15 cellular contexts compared by ENCODE assay signal in the genomic region with DNA sequence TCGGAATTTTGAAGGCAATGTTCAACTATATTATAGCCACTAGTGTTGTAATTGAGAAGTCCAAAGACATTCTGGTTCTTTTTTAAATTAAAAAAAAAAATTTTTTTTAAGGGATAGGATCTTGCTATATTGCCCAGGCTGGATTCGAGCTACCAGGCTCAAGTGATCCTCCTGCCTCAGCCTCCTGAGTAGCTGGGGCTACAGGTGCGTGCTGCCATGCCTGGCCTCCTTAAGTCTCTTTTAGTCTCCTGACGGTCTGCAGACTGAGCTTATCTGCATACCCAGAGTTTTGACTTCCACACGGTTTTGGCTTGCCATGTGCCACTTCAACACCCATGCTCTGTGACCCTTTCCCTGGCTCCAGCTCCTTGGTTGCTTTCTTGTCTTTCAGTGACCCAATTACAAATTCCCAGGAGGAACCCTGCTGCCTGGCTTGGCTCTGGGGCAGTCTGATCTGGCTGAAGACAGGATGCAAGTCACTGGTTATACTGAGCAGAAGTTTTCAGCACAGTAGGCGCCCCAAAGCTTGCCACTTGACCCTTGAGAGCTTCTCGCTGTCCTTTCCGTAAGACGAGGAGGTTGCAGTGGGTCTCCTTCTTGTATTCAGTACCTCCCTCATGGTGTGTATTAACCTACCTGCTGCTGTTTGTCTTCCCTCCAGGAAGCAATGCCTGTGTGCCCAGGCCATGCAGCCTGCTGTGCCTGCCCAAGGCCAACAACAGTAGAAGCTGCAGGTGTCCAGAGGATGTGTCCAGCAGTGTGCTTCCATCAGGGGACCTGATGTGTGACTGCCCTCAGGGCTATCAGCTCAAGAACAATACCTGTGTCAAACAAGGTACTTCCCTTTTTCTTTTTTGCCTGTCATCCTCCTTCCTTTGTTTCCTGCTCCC.
DNase-seq lines count a peak whose midpoint lies in the region; ATAC-seq and TF ChIP-seq lines count a peak whose summit lies in the region.
"Had no signal": no experiment of that assay in that cellular context is flagged by ENCODE, and none has a peak within 500 bp of the region (broad histone marks: within the 10 kb centered on the region; RNA-seq: fewer than 3 reads in every experiment).

No MANE protein-coding gene starts in this region.

- H3K27me3 ChIP-seq in DND-41 (ENCODE audit: insufficient read depth, low read length, poor library complexity) (no peaks in the 10 kb centered on the region), MM.1S (replicated peaks; ENCODE audit: insufficient read depth, low read length) (peaks cover 19% of the 10 kb centered on the region; the same call in 1 of the 2 replicates)
- no peaks in the 10 kb centered on the region for H3K27me3 ChIP-seq in naive thymus-derived CD4-positive, alpha-beta T cell (ENCODE audit: control insufficient read depth in 2 of 2, insufficient read depth in 2 of 2, low read length in 2 of 2)

- H3K4me1 ChIP-seq in DND-41 (ENCODE audit: insufficient read depth, low read length) (no peaks in the 10 kb centered on the region), HEK293 (ENCODE audit: control insufficient read depth, insufficient read depth, low read length) (no peaks in the 10 kb centered on the region), MM.1S (ENCODE audit: low read length) (peaks cover 6% of the 10 kb centered on the region; the same call in 1 of the 2 replicates)
- no peaks in the 10 kb centered on the region for H3K4me1 ChIP-seq in naive thymus-derived CD4-positive, alpha-beta T cell (ENCODE audit: control insufficient read depth in 2 of 2, insufficient read depth in 2 of 2, low read length in 2 of 2)
- H3K4me1 ChIP-seq: lower lobe of right lung had no signal

- no peaks in the 10 kb centered on the region for H3K9me3 Mint-ChIP-seq in activated naive CD8-positive, alpha-beta T cell treated with anti-CD3 and anti-CD28 coated beads, Interleukin-2, amount 50 U/mL, for 24 hours
- peaks cover 0 to 2% (median 0%) of the 10 kb centered on the region in 11 donors for H3K9me3 Mint-ChIP-seq in naive thymus-derived CD4-positive, alpha-beta T cell
- H3K9me3 Mint-ChIP-seq: nephron had no signal

- H3K79me2 ChIP-seq in DND-41 (ENCODE audit: insufficient read depth, low read length): no peaks in the 10 kb centered on the region
- H3K79me2 ChIP-seq in MM.1S (ENCODE audit: low read length): no peaks in the 10 kb centered on the region

- peaks cover 35% of the 10 kb centered on the region for H3K36me3 Mint-ChIP-seq in activated naive CD8-positive, alpha-beta T cell treated with anti-CD3 and anti-CD28 coated beads, Interleukin-2, amount 50 U/mL, for 24 hours (ENCODE audit: low read depth)
- H3K36me3 Mint-ChIP-seq in naive thymus-derived CD4-positive, alpha-beta T cell: peaks cover 24 to 63% (median 44%) of the 10 kb centered on the region in 5 donors

- POLR2A ChIA-PET in HEK293 (lab: Yijun Ruan, JAX): no interaction called here
- POLR2A ChIA-PET in naive thymus-derived CD4-positive, alpha-beta T cell (lab: Charles Lee): interaction anchor here (0.6 to 0.9 kb wide), 3 partner anchors 59 to 115 kb away, joined by 3 to 4 read pairs (median 3); a partner anchor contains a TSS

- TF ChIP-seq CTCF in DND-41 (IDR thresholded peaks at IDR 0.05; ENCODE audit: borderline replicate concordance, extremely low read depth, low read length, poor library complexity, severe bottlenecking) (no peak), HEK293 (tag by site-specific recombination; IDR thresholded peaks at IDR 0.05) (no peak), MM.1S (IDR thresholded peaks at IDR 0.05; ENCODE audit: low read length) (no peak)

- no peaks in the 10 kb centered on the region for H4K20me1 ChIP-seq in DND-41 (ENCODE audit: insufficient read depth, low read length)
- H4K20me1 ChIP-seq in MM.1S (ENCODE audit: insufficient read depth, low read length): no peaks in the 10 kb centered on the region

- H3K4me1 Mint-ChIP-seq in activated naive CD8-positive, alpha-beta T cell treated with anti-CD3 and anti-CD28 coated beads, Interleukin-2, amount 50 U/mL, for 24 hours: peaks cover 38% of the 10 kb centered on the region
- peaks cover 2 to 31% (median 21%) of the 10 kb centered on the region in 7 donors for H3K4me1 Mint-ChIP-seq in naive thymus-derived CD4-positive, alpha-beta T cell

- no peak overlapping the region for H3K4me3 ChIP-seq in DND-41 (ENCODE audit: low read depth in 1 of 2, low read length in 2 of 2)
- H3K4me3 ChIP-seq in HEK293 (ENCODE audit: low read depth, low read length): no peak overlapping the region
- no peak overlapping the region for H3K4me3 ChIP-seq in naive thymus-derived CD4-positive, alpha-beta T cell (ENCODE audit: low read length)
- no peak overlapping the region for H3K4me3 ChIP-seq in MM.1S (ENCODE audit: low read length)
- H3K4me3 ChIP-seq: lower lobe of right lung had no signal

- no peak overlapping the region for H3K9ac ChIP-seq in DND-41 (ENCODE audit: low read depth, low read length)
- H3K9ac ChIP-seq in MM.1S (ENCODE audit: low read length): no peak overlapping the region

- H3K36me3 ChIP-seq in DND-41 (ENCODE audit: insufficient read depth, low read length) (peaks cover 70% of the 10 kb centered on the region), HEK293 (ENCODE audit: control insufficient read depth in 2 of 2, insufficient read depth in 1 of 2, low read length in 2 of 2) (no peaks in the 10 kb centered on the region), MM.1S (replicated peaks; ENCODE audit: insufficient read depth, low read length) (no peaks in the 10 kb centered on the region)
- peaks cover 0 to 79% (median 24%) of the 10 kb centered on the region in 3 experiments for H3K36me3 ChIP-seq in naive thymus-derived CD4-positive, alpha-beta T cell (ENCODE audit: control insufficient read depth in 2 of 3, insufficient read depth in 3 of 3, low read length in 3 of 3)
- H3K36me3 ChIP-seq: WERI-Rb-1 had no signal

- CTCF ChIA-PET in HEK293 (lab: Yijun Ruan, JAX): interaction anchor here (0.6 to 0.9 kb wide), 4 partner anchors 112 to 837 kb away, joined by 3 to 4 read pairs (median 4); no protein-coding TSS in a partner anchor
- CTCF ChIA-PET in naive thymus-derived CD4-positive, alpha-beta T cell (lab: Charles Lee): no interaction called here

- no peak overlapping the region for H3K4me2 ChIP-seq in DND-41 (ENCODE audit: insufficient read depth, low read length)
- H3K4me2 ChIP-seq in MM.1S (ENCODE audit: low read depth, low read length): no peak overlapping the region

- no peak overlapping the region for H2AFZ ChIP-seq in DND-41 (ENCODE audit: low read depth, low read length)
- H2AFZ ChIP-seq in MM.1S (ENCODE audit: low read length): no peak overlapping the region

- intact Hi-C loops in naive thymus-derived CD4-positive, alpha-beta T cell (cut with micrococcal nuclease): no loop called here

- 0 out of 2 replicates have a peak, but pooled peaks cover 5% of the 10 kb centered on the region for H3F3A ChIP-seq in MM.1S (ENCODE audit: insufficient read depth, low read length)

- H3K9me2 ChIP-seq in MM.1S (replicated peaks; ENCODE audit: insufficient read depth, low read length): no peaks in the 10 kb centered on the region

- no peak for DNase-seq in DND-41
- DNase-seq in activated naive CD8-positive, alpha-beta T cell treated with anti-CD3 and anti-CD28 coated beads, Interleukin-2, amount 50 U/mL, for 24 hours: no peak
- no peak for DNase-seq in naive thymus-derived CD4-positive, alpha-beta T cell
- no peak for DNase-seq in central memory CD4-positive, alpha-beta T cell
- DNase-seq in MM.1S: no peak
- DNase-seq: activated naive CD4-positive, alpha-beta T cell; EL; GOT3; lower lobe of right lung; NCI-H1930; SW 1271; WERI-Rb-1 had no signal

- H3K9me3 ChIP-seq in DND-41 (ENCODE audit: insufficient read depth, low read length, severe bottlenecking): no peaks in the 10 kb centered on the region
- H3K9me3 ChIP-seq in HEK293 (ENCODE audit: control insufficient read depth, insufficient read depth, low read depth, low read length): no peaks in the 10 kb centered on the region
- no peaks in the 10 kb centered on the region for H3K9me3 ChIP-seq in naive thymus-derived CD4-positive, alpha-beta T cell (ENCODE audit: control insufficient read depth in 2 of 3, low read length in 3 of 3)
- no peaks in the 10 kb centered on the region for H3K9me3 ChIP-seq in MM.1S (replicated peaks; ENCODE audit: insufficient read depth, low read length)
- H3K9me3 ChIP-seq: lower lobe of right lung had no signal

- H3K27me3 Mint-ChIP-seq in activated naive CD8-positive, alpha-beta T cell treated with anti-CD3 and anti-CD28 coated beads, Interleukin-2, amount 50 U/mL, for 24 hours: no peaks in the 10 kb centered on the region
- no peaks in the 10 kb centered on the region for H3K27me3 Mint-ChIP-seq in naive thymus-derived CD4-positive, alpha-beta T cell

- no peak overlapping the region for H3K4me3 Mint-ChIP-seq in activated naive CD8-positive, alpha-beta T cell treated with anti-CD3 and anti-CD28 coated beads, Interleukin-2, amount 50 U/mL, for 24 hours
- H3K4me3 Mint-ChIP-seq in naive thymus-derived CD4-positive, alpha-beta T cell: no peak overlapping the region
- H3K4me3 Mint-ChIP-seq: nephron had no signal

- ATAC-seq in DND-41 (ENCODE audit: insufficient read depth, low read depth) (no peak), GM19328 (IDR thresholded peaks at IDR 0.05; ENCODE audit: unreplicated experiment) (no peak)
- ATAC-seq in activated naive CD8-positive, alpha-beta T cell treated with anti-CD3 and anti-CD28 coated beads, Interleukin-2, amount 50 U/mL, for 24 hours: no peak
- ATAC-seq in naive thymus-derived CD4-positive, alpha-beta T cell: no peak
- ATAC-seq: lower lobe of right lung had no signal

- H3K27ac ChIP-seq in DND-41 (ENCODE audit: low read length) (peak overlapping the region; percentile 22; the same call in 1 of the 2 replicates), HEK293 (ENCODE audit: extremely low read depth, low read depth, low read length) (no peak overlapping the region), MM.1S (ENCODE audit: low read length) (no peak overlapping the region)
- H3K27ac ChIP-seq in naive thymus-derived CD4-positive, alpha-beta T cell (ENCODE audit: low read depth, low read length): no peak overlapping the region
- H3K27ac ChIP-seq: lower lobe of right lung, WERI-Rb-1 had no signal

- peak overlapping the region; percentile 23 for H3K27ac Mint-ChIP-seq in activated naive CD8-positive, alpha-beta T cell treated with anti-CD3 and anti-CD28 coated beads, Interleukin-2, amount 50 U/mL, for 24 hours
- peak overlapping the region in 5 of 9 donors; percentile 56 to 89 (median 64) for H3K27ac Mint-ChIP-seq in naive thymus-derived CD4-positive, alpha-beta T cell
- H3K27ac Mint-ChIP-seq: nephron had no signal

TF ChIP-seq in HEK293, 187 proteins besides CTCF, POLR2A, EP300 and RAD21 (continues in another document):
- TF ChIP-seq ZNF626 (tag by site-specific recombination; IDR thresholded peaks at IDR 0.05) (no peak), ZIC2 (tag by site-specific recombination; IDR thresholded peaks at IDR 0.05) (peak; percentile 79)
